13 cellular contexts compared by ENCODE assay signal in genomic region chr7:75951506-75951905, GRCh38. TPM values are rescaled to one million over a fixed set of nuclear protein-coding genes. Genes with fewer than 3 reads are reported as not detected.
DNase-seq lines count a peak whose midpoint lies in the region; ATAC-seq and TF ChIP-seq lines count a peak whose summit lies in the region.
"Had no signal": no experiment of that assay in that cellular context is flagged by ENCODE, and none has a peak within 500 bp of the region (broad histone marks: within the 10 kb centered on the region; RNA-seq: fewer than 3 reads in every experiment).

No MANE protein-coding gene starts in this region.

- 27 to 54% methylated on average over 5 of the region's 5 CpGs for WGBS in lung, 2 donors

- H3K9me3 ChIP-seq in lung (ENCODE audit: control insufficient read depth in 2 of 2, insufficient read depth in 1 of 2, low read length in 1 of 2) = no peaks in the 10 kb centered on the region
- H3K9me3 ChIP-seq: sigmoid colon had no signal

- peaks cover 0 to 23% of the 10 kb centered on the region in 2 donors for H3K4me1 ChIP-seq in lung (ENCODE audit: control insufficient read depth in 2 of 2, insufficient read depth in 2 of 2, low read length in 2 of 2)

- peak; percentile 81 for DNase-seq in AG08396 (ENCODE audit: low spot score)
- DNase-seq in NCI-H226 = peak; percentile 12
- DNase-seq in epithelial cell of proximal tubule (ENCODE audit: low read depth) = peak; percentile 85
- DNase-seq in lung (ENCODE audit: low spot score) = peak; percentile 50
- DNase-seq in NCI-H524 (lab: John Stamatoyannopoulos, UW) = no peak
- DNase-seq in NCI-H526 (lab: John Stamatoyannopoulos, UW) = no peak
- DNase-seq: activated CD8-positive, alpha-beta memory T cell treated with anti-CD3 and anti-CD28 coated beads, Interleukin-2, amount 50 U/mL, for 4 hours; CD8-positive, alpha-beta T cell; cerebellar nuclear complex; MM.1S; sigmoid colon had no signal

- H3K36me3 ChIP-seq in lung (ENCODE audit: control insufficient read depth in 2 of 2, insufficient read depth in 2 of 2, low read length in 2 of 2) = peaks cover 7 to 18% of the 10 kb centered on the region in 2 donors

- peak overlapping the region; percentile 3 to 17 for H3K27ac ChIP-seq in lung (ENCODE audit: low read depth in 1 of 2, low read length in 1 of 2)
- H3K27ac ChIP-seq: sigmoid colon had no signal

- H3K27me3 ChIP-seq in lung (ENCODE audit: control insufficient read depth, insufficient read depth) = no peaks in the 10 kb centered on the region
- H3K27me3 ChIP-seq: sigmoid colon had no signal

- no peak for TF ChIP-seq CTCF in epithelial cell of proximal tubule (conservative IDR thresholded peaks at IDR 0.05; ENCODE audit: low read depth, low read length)
- TF ChIP-seq CTCF in lung (IDR thresholded peaks at IDR 0.05; ENCODE audit: control extremely low read depth, extremely low read depth) = no peak

- ATAC-seq in lung (ENCODE audit: insufficient read depth, low FRiP score) (peak; percentile 59), HG03378 (IDR thresholded peaks at IDR 0.05; ENCODE audit: unreplicated experiment) (no peak), HG02759 (IDR thresholded peaks at IDR 0.05; ENCODE audit: unreplicated experiment) (no peak)
- ATAC-seq: CD8-positive, alpha-beta T cell had no signal

- H3K4me3 ChIP-seq in epithelial cell of proximal tubule (ENCODE audit: low read depth, low read length) = no peak overlapping the region
- H3K4me3 ChIP-seq in lung = no peak overlapping the region
- H3K4me3 ChIP-seq: sigmoid colon had no signal

RNA-seq across cellular contexts. Expression of gene POR, which starts 36.6 kb away (rescaled TPM):
- 77.8 and 83.0 TPM in 2 replicates for total RNA-seq in epithelial cell of proximal tubule
- total RNA-seq in lung = 100 to 1,000 TPM; 111 to 284 TPM
- 100 to 1,000 TPM; 243 to 305 TPM for polyA plus RNA-seq in lung

RNA-seq across cellular contexts. Expression of gene TMEM120A, which starts 42.9 kb away (rescaled TPM):
- 7.6 and 13.6 TPM in 2 replicates for total RNA-seq in epithelial cell of proximal tubule
- 10 to 100 TPM; 15.7 to 58.8 TPM for total RNA-seq in lung
- 10 to 100 TPM; 56.5 to 90.1 TPM for polyA plus RNA-seq in lung

Comparison
In these comparisons a context has a peak if more than half of its experiments do, and no peak if none do; other contexts are left out.
1. DNase-seq: peak in AG08396 (single experiment), NCI-H226 (single experiment), epithelial cell of proximal tubule (single experiment) and lung (single experiment); none in NCI-H524 (0 of 2) and NCI-H526 (0 of 2).